ENCODE assay signal across 6 cellular contexts in the genomic region with DNA sequence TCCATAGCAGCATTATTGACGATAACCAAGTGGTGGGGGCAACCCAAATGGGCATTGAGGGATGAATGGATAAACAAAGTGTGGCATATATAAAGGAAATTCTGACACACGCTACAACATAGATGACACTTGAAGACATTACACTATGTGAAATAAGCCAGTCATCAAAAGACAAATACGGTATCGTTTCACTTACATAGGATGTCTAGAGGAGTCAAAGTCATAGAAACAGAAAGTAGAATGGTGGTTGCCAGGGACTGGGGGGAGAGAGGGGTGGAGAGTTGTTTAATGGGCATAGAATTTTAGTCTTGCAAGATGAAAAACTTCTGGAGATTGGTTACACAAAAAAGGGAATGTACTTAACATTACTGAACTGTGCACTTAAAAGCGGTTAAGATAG.
"Had no signal": no experiment of that assay in that cellular context is flagged by ENCODE, and none has a peak within 500 bp of the region (broad histone marks: within the 10 kb centered on the region; RNA-seq: fewer than 3 reads in every experiment).

No MANE protein-coding gene starts in this region.

- DNase-seq: IMR-90, KBM-7, KG1 had no signal

- H3K4me3 ChIP-seq: K562 had no signal

- ATAC-seq: HepG2, K562 had no signal

- H3K27ac ChIP-seq: HL-60 had no signal
